Comparison of ENCODE assay signal across 17 cellular contexts in the genomic region with DNA sequence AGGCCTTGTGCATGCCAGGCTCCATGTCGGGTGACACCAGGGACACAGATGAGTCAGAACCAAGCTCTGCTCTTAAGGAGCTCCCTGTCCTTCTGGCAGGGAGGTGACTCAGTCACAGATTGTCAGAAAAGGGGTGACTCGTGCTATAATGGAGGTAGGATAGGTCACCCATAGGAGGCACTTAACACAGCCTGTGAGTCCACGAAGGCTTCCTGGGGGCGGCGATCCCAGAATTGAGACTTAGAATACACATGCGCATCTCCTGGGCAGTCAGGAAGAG. TPM values are rescaled to one million over a fixed set of nuclear protein-coding genes. Genes with fewer than 3 reads are reported as not detected.
DNase-seq lines count a peak whose midpoint lies in the region; ATAC-seq, FAIRE-seq and TF ChIP-seq lines count a peak whose summit lies in the region.
"Had no signal": no experiment of that assay in that cellular context is flagged by ENCODE, and none has a peak within 500 bp of the region (broad histone marks: within the 10 kb centered on the region; RNA-seq: fewer than 3 reads in every experiment).

No MANE protein-coding gene starts in this region.

- ATAC-seq in pancreas, result no peak

- peak; percentile 67 for DNase-seq in A172 (ENCODE audit: low spot score)
- DNase-seq in Caki2 (ENCODE audit: low read depth), result peak; percentile 80
- DNase-seq in RWPE1 (ENCODE audit: low spot score), result no peak
- DNase-seq in fibroblast of mammary gland (ENCODE audit: low read depth), result peak; percentile 53
- DNase-seq in NCI-H2171 treated with DMSO at 0.1 percent for 48 hours (lab: John Stamatoyannopoulos, UW), result no peak
- no peak for DNase-seq in SKM-1 (lab: John Stamatoyannopoulos, UW; ENCODE audit: unreplicated experiment)
- DNase-seq in UCSD-AML1 (lab: John Stamatoyannopoulos, UW; ENCODE audit: unreplicated experiment), result no peak
- no peak for DNase-seq in pancreas
- DNase-seq: anterior cingulate cortex; CD8-positive, alpha-beta memory T cell; effector memory CD4-positive, alpha-beta T cell; heart right ventricle; NCI-H1105 treated with DMSO at 0.1 percent for 48 hours; stomach had no signal

- CTCF ChIA-PET in RWPE1 (lab: Yijun Ruan, JAX), result interaction anchor here (0.6 to 0.7 kb wide), 3 partner anchors 21 to 234 kb away, joined by 3 to 5 read pairs (median 5); no protein-coding TSS in a partner anchor

- intact Hi-C loops in pancreas (cut with DNase I), result no loop called here

- H3K36me3 ChIP-seq in pancreas, result peaks cover 4 to 21% (median 13%) of the 10 kb centered on the region in 3 donors
- H3K36me3 ChIP-seq: ovary had no signal

- H3K27me3 ChIP-seq in pancreas, result no peaks in the 10 kb centered on the region
- H3K27me3 ChIP-seq: heart right ventricle, ovary, stomach had no signal

- H3K4me3 ChIP-seq in fibroblast of mammary gland (ENCODE audit: control insufficient read depth, low read depth, low read length) (no peak overlapping the region), pancreas (no peak overlapping the region)
- H3K4me3 ChIP-seq: heart right ventricle, lung, ovary, stomach had no signal

- no peak for FAIRE-seq in pancreas (lab: Jason Lieb, UNC)

- WGBS in pancreas, 2 donors, result 93 to 95% methylated on average over 6 of the region's 6 CpGs

- POLR2A ChIA-PET in RWPE1 (lab: Yijun Ruan, JAX; ENCODE audit: low non-redundant PET), result interaction anchor here (0.9 kb wide), 1 partner anchor 14 kb away, joined by 3 read pairs; no protein-coding TSS in a partner anchor

- peak overlapping the region; percentile 28; the same call in 1 of the 2 replicates for H3K27ac ChIP-seq in RWPE1
- no peak overlapping the region for H3K27ac ChIP-seq in pancreas
- H3K27ac ChIP-seq: heart right ventricle, HL-60, ovary, stomach had no signal

- no peak for TF ChIP-seq CTCF in RWPE1 (conservative IDR thresholded peaks at IDR 0.05; ENCODE audit: low read depth)
- no peak for TF ChIP-seq CTCF in fibroblast of mammary gland (conservative IDR thresholded peaks at IDR 0.05; ENCODE audit: control insufficient read depth, insufficient read depth, low read depth, low read length)
- no peak for TF ChIP-seq CTCF in pancreas (IDR thresholded peaks at IDR 0.05)

- no peaks in the 10 kb centered on the region for H3K9me3 ChIP-seq in pancreas
- H3K9me3 ChIP-seq: heart right ventricle, ovary, stomach had no signal

- in situ Hi-C loops in Caki2 (cut with HindIII; ENCODE audit: low pct_unique_long_range_greater_than_20kb, low sequenced_read_pairs), result no loop called here

- no peaks in the 10 kb centered on the region for H3K4me1 ChIP-seq in pancreas

RNA-seq across cellular contexts. Expression of a gene that starts 19.6 kb away (rescaled TPM):
- total RNA-seq in A172 (2014; rRNA removed; shearing (Covaris generic)), result 17.6 and 19.0 TPM in 2 replicates
- total RNA-seq in Caki2 (2014; rRNA removed; shearing (Covaris generic); ENCODE audit: low replicate concordance), result 50.1 and 84.7 TPM in 2 replicates
- 10 to 100 TPM in 3 of 6 donors, 1 to 10 TPM in 3; 8.8 to 22.3 (median 12.1) TPM for total RNA-seq in pancreas
- 10 to 100 TPM; 24.3 to 30.3 TPM for polyA plus RNA-seq in pancreas

RNA-seq across cellular contexts. Expression of a gene that starts 24.6 kb away (rescaled TPM):
- total RNA-seq in A172 (2014; rRNA removed; shearing (Covaris generic)), result 28.6 and 34.8 TPM in 2 replicates
- 27.0 and 34.7 TPM in 2 replicates for total RNA-seq in Caki2 (2014; rRNA removed; shearing (Covaris generic); ENCODE audit: low replicate concordance)
- total RNA-seq in pancreas, result 10 to 100 TPM; 19.4 to 34.9 (median 24.3) TPM
- polyA plus RNA-seq in pancreas, result 10 to 100 TPM; 56.8 to 60.0 TPM

RNA-seq across cellular contexts. Expression of a gene that starts 26.7 kb away (rescaled TPM):
- total RNA-seq in A172 (2014; rRNA removed; shearing (Covaris generic)), result 116 and 130 TPM in 2 replicates
- total RNA-seq in Caki2 (2014; rRNA removed; shearing (Covaris generic); ENCODE audit: low replicate concordance), result 290 and 317 TPM in 2 replicates
- total RNA-seq in pancreas, result 10 to 100 TPM; 29.3 to 42.8 (median 34.2) TPM
- polyA plus RNA-seq in pancreas, result 10 to 100 TPM; 27.1 to 29.0 TPM

RNA-seq across cellular contexts. Expression of a gene that starts 30.4 kb away (rescaled TPM):
- total RNA-seq in A172 (2014; rRNA removed; shearing (Covaris generic)), result not detected in 2 replicates
- total RNA-seq in Caki2 (2014; rRNA removed; shearing (Covaris generic); ENCODE audit: low replicate concordance), result not detected in 2 replicates
- total RNA-seq in pancreas, result under 1 TPM in 3 of 6 donors, not detected in 3; 0.08 to 0.34 (median 0.09) TPM
- polyA plus RNA-seq in pancreas, result under 1 TPM; 0.35 to 0.76 TPM
- total RNA-seq: stomach had no signal
- polyA plus RNA-seq: CD8-positive, alpha-beta memory T cell had no signal

RNA-seq across cellular contexts. Expression of a gene that starts 57.5 kb away (rescaled TPM):
- 119 and 139 TPM in 2 replicates for total RNA-seq in A172 (2014; rRNA removed; shearing (Covaris generic))
- 126 and 143 TPM in 2 replicates for total RNA-seq in Caki2 (2014; rRNA removed; shearing (Covaris generic); ENCODE audit: low replicate concordance)
- 100 to 1,000 TPM in 1 of 6 donors, 10 to 100 TPM in 5; 48.8 to 116 (median 72.8) TPM for total RNA-seq in pancreas
- polyA plus RNA-seq in pancreas, result 100 to 1,000 TPM; 177 to 191 TPM

Comparison
In these comparisons a context has a peak if more than half of its experiments do, and no peak if none do; other contexts are left out.
1. DNase-seq: peak in A172 (single experiment), Caki2 (single experiment) and fibroblast of mammary gland (single experiment); none in RWPE1 (single experiment), NCI-H2171 treated with DMSO at 0.1 percent for 48 hours (single experiment), SKM-1 (single experiment), UCSD-AML1 (single experiment) and pancreas (0 of 6).